Comparison of ENCODE assay signal across 1 cellular context in the genomic region with DNA sequence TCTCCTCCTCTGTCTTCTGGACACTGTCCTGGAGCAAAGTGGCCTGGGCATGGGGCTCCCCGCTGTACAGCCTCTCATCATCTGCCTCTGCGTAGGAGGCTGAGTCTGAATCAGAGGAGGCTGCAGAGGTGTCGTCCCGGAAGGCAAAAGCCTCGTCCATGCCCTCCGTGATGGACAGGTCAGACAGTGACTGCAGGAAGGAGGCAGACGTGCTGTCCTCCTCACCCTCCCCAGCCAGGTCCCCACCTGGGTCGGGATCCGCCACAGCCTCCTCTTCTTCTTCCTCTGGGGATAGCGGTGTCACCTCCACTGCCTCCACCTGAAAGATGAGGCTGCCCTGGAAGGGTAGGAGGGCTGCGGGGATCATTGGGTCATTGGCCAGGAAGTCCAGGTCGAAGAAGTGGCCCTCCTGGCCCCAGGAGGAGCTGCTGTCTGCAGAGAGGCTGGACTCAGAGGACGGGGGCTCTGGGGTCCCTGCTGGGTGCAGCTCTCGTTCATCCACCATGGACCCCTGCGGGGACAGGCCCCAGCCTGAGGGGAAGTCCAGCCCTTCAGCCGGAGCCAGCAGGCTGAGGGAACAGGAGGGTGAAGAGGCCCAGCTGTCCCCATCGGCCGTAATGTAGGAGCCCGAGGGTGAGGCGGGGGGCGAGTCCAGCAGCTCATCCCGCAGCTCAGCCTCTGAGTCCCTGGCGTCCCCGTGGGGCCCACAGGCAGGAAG.
TF ChIP-seq lines count a peak whose summit lies in the region.

No MANE protein-coding gene starts in this region.

TF ChIP-seq in HepG2, 621 proteins besides CTCF, POLR2A, EP300 and RAD21:
- TF ChIP-seq HES4 (CRISPR knock-in tag; IDR thresholded peaks at IDR 0.05; ENCODE audit: borderline replicate concordance) (no peak), HIVEP1 (CRISPR knock-in tag; IDR thresholded peaks at IDR 0.05) (0 out of 2 replicates have a peak, but pooled peaks have one; percentile 44)
